26 cellular contexts compared by ENCODE assay signal in the genomic region with DNA sequence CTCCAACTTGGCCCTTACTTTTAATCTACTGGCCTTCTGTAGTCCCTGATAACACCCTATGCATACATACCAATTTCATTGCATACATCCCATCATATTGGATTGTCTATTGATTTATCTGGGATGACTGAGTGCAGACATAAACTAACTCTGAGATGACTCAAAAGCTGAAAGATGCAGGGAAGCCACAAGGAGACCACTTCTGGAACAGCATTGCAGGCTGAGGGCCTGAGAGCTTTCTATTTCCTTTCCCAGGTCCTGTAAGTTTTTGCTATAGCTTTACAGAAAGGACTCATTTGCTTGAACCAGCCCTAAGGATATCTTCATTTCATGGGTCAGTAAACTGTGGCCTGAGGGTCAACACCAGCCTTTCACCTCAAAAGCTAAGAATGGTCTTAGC.
"Had no signal": no experiment of that assay in that cellular context is flagged by ENCODE, and none has a peak within 500 bp of the region (broad histone marks: within the 10 kb centered on the region; RNA-seq: fewer than 3 reads in every experiment).

No MANE protein-coding gene starts in this region.

- H3K27me3 ChIP-seq: ascending aorta, brain microvascular endothelial cell, gastroesophageal sphincter had no signal

- H3K4me1 Mint-ChIP-seq: central memory CD8-positive, alpha-beta T cell; endodermal cell had no signal

- H3K36me3 ChIP-seq: ascending aorta, brain microvascular endothelial cell, gastroesophageal sphincter, heart right ventricle had no signal

- H3K4me1 ChIP-seq: ascending aorta, gastroesophageal sphincter, heart right ventricle had no signal

- H3K9me3 Mint-ChIP-seq: activated CD4-positive, alpha-beta memory T cell treated with anti-CD3 and anti-CD28 coated beads for 36 hours; activated CD4-positive, alpha-beta T cell treated with anti-CD3 and anti-CD28 coated beads, Interleukin-2, amount 10 ng/mL, durations not matched to agents 24 days and 14 days; activated T-cell treated with anti-CD3 and anti-CD28 coated beads, Interleukin-2, amount 50 U/mL, for 4 hours; activated T-helper 17 cell treated with anti-CD3 and anti-CD28 coated beads, Interleukin-2, amount 50 U/mL, for 72 hours; central memory CD8-positive, alpha-beta T cell; dendritic cell treated with granulocyte-macrophage colony-stimulating factor and Interleukin-4, amounts not matched to agents 40 ng/mL and 50 ng/mL, for 4 days; endodermal cell had no signal

- H3K27ac ChIP-seq: ascending aorta, brain microvascular endothelial cell, coronary artery, dorsolateral prefrontal cortex, gastroesophageal sphincter, heart right ventricle had no signal

- H3K9me3 ChIP-seq: ascending aorta, gastroesophageal sphincter, heart right ventricle had no signal

- ATAC-seq: activated CD4-positive, alpha-beta T cell treated with anti-CD3 and anti-CD28 coated beads for 36 hours; activated CD8-positive, alpha-beta T cell treated with anti-CD3 and anti-CD28 coated beads, Interleukin-2, amount 10 ng/mL, durations not matched to agents 7 days and 5 days; activated T-cell treated with anti-CD3 and anti-CD28 coated beads, Interleukin-2, amount 50 U/mL, for 4 hours; activated T-helper 17 cell treated with anti-CD3 and anti-CD28 coated beads, Interleukin-2, amount 50 U/mL, for 72 hours; esophagus mucosa; gastroesophageal sphincter; heart right ventricle had no signal

- DNase-seq: activated CD4-positive, alpha-beta memory T cell treated with anti-CD3 and anti-CD28 coated beads for 36 hours; activated CD4-positive, alpha-beta T cell treated with anti-CD3 and anti-CD28 coated beads for 36 hours; activated CD4-positive, alpha-beta T cell treated with anti-CD3 and anti-CD28 coated beads, Interleukin-2, amount 10 ng/mL, durations not matched to agents 24 days and 14 days; activated CD4-positive, CD25-positive, alpha-beta regulatory T cell; activated CD4-positive, CD25-positive, alpha-beta regulatory T cell treated with anti-CD3 and anti-CD28 coated beads, Interleukin-2, amount 50 U/mL, for 72 hours; activated CD8-positive, alpha-beta T cell treated with anti-CD3 and anti-CD28 coated beads, Interleukin-2, amount 10 ng/mL, durations not matched to agents 7 days and 5 days; activated effector memory CD4-positive, alpha-beta T cell treated with Interleukin-2 at 50 U/mL for 16 hours; activated gamma-delta T cell treated with Interleukin-2 at 50 U/mL for 16 hours; activated naive CD4-positive, alpha-beta T cell treated with anti-CD3 and anti-CD28 coated beads, Interleukin-2, amount 50 U/mL, for 16 hours; activated naive CD4-positive, alpha-beta T cell treated with Interleukin-2 at 50 U/mL for 16 hours; activated T-cell treated with anti-CD3 and anti-CD28 coated beads, Interleukin-2, amount 50 U/mL, for 4 hours; brain microvascular endothelial cell; dorsolateral prefrontal cortex; effector memory CD4-positive, alpha-beta T cell; endodermal cell; foreskin melanocyte; heart right ventricle; T-helper 2 cell had no signal

- H3K4me3 Mint-ChIP-seq: activated CD4-positive, alpha-beta memory T cell treated with anti-CD3 and anti-CD28 coated beads for 36 hours; activated CD4-positive, alpha-beta T cell treated with anti-CD3 and anti-CD28 coated beads for 36 hours; activated CD4-positive, alpha-beta T cell treated with anti-CD3 and anti-CD28 coated beads, Interleukin-2, amount 10 ng/mL, durations not matched to agents 24 days and 14 days; activated CD8-positive, alpha-beta T cell treated with anti-CD3 and anti-CD28 coated beads, Interleukin-2, amount 10 ng/mL, durations not matched to agents 7 days and 5 days; activated naive CD8-positive, alpha-beta T cell; activated T-cell treated with anti-CD3 and anti-CD28 coated beads, Interleukin-2, amount 50 U/mL, for 4 hours; activated T-helper 17 cell treated with anti-CD3 and anti-CD28 coated beads, Interleukin-2, amount 50 U/mL, for 72 hours; central memory CD8-positive, alpha-beta T cell; dendritic cell treated with granulocyte-macrophage colony-stimulating factor and Interleukin-4, amounts not matched to agents 40 ng/mL and 50 ng/mL, for 4 days; endodermal cell had no signal

- H3K27ac Mint-ChIP-seq: activated CD4-positive, alpha-beta memory T cell treated with anti-CD3 and anti-CD28 coated beads for 36 hours; activated CD4-positive, alpha-beta T cell treated with anti-CD3 and anti-CD28 coated beads for 36 hours; activated CD4-positive, alpha-beta T cell treated with anti-CD3 and anti-CD28 coated beads, Interleukin-2, amount 10 ng/mL, durations not matched to agents 24 days and 14 days; activated CD8-positive, alpha-beta T cell treated with anti-CD3 and anti-CD28 coated beads, Interleukin-2, amount 10 ng/mL, durations not matched to agents 7 days and 5 days; activated naive CD8-positive, alpha-beta T cell; activated T-helper 17 cell treated with anti-CD3 and anti-CD28 coated beads, Interleukin-2, amount 50 U/mL, for 72 hours; dendritic cell treated with granulocyte-macrophage colony-stimulating factor and Interleukin-4, amounts not matched to agents 40 ng/mL and 50 ng/mL, for 4 days; endodermal cell had no signal

- H3K36me3 Mint-ChIP-seq: activated CD4-positive, alpha-beta memory T cell treated with anti-CD3 and anti-CD28 coated beads for 36 hours had no signal

- H3K4me3 ChIP-seq: ascending aorta, coronary artery, dorsolateral prefrontal cortex, gastroesophageal sphincter, heart right ventricle had no signal

- H3K27me3 Mint-ChIP-seq: activated CD4-positive, alpha-beta memory T cell treated with anti-CD3 and anti-CD28 coated beads for 36 hours; activated CD4-positive, alpha-beta T cell treated with anti-CD3 and anti-CD28 coated beads for 36 hours; activated T-helper 17 cell treated with anti-CD3 and anti-CD28 coated beads, Interleukin-2, amount 50 U/mL, for 72 hours; central memory CD8-positive, alpha-beta T cell; dendritic cell treated with granulocyte-macrophage colony-stimulating factor and Interleukin-4, amounts not matched to agents 40 ng/mL and 50 ng/mL, for 4 days had no signal
